11 cellular contexts compared by ENCODE assay signal in genomic region chr7:152136623-152137022, GRCh38.
A peak's percentile ranks its signal among the peaks of the same experiment; 100 is the strongest.
DNase-seq lines count a peak whose midpoint lies in the region; ATAC-seq and TF ChIP-seq lines count a peak whose summit lies in the region.
"Had no signal": no experiment of that assay in that cellular context is flagged by ENCODE, and none has a peak within 500 bp of the region (broad histone marks: within the 10 kb centered on the region; RNA-seq: fewer than 3 reads in every experiment).

No MANE protein-coding gene starts in this region.

- no peak for DNase-seq in CD4-positive, alpha-beta T cell
- DNase-seq in amniotic epithelial cell (ENCODE audit: low read depth) (peak; percentile 70), cardiac muscle cell (ENCODE audit: low read depth in 1 of 2, low spot score in 1 of 2) (peak; percentile 37 to 57), osteocyte (ENCODE audit: extremely low spot score, unreplicated experiment) (no peak), natural killer cell (no peak), NCI-H69 (lab: John Stamatoyannopoulos, UW) (no peak)
- DNase-seq in stimulated activated naive B cell treated with anti-CD40 and anti-IgM and Interleukin-4, amounts not matched to agents 10 μg/mL and 1 μg/mL and 100 μg/mL, for 72 hours = no peak
- DNase-seq: aorta, NCI-H2227 treated with DMSO at 0.1 percent for 48 hours, SHP77 treated with DMSO at 0.1 percent for 48 hours had no signal

- CTCF ChIA-PET in CD4-positive, alpha-beta T cell (lab: Charles Lee) = interaction anchor here (1.2 kb wide), 1 partner anchor 8 kb away, joined by 3 read pairs; no protein-coding TSS in a partner anchor

- no peak overlapping the region for H3K4me3 Mint-ChIP-seq in CD4-positive, alpha-beta T cell
- peak overlapping the region; percentile 67 for H3K4me3 Mint-ChIP-seq in osteocyte (ENCODE audit: unreplicated experiment)
- H3K4me3 Mint-ChIP-seq in natural killer cell = no peak overlapping the region
- no peak overlapping the region for H3K4me3 Mint-ChIP-seq in stimulated activated naive B cell treated with anti-CD40 and anti-IgM and Interleukin-4, amounts not matched to agents 10 μg/mL and 1 μg/mL and 100 μg/mL, for 72 hours

- H3K27me3 Mint-ChIP-seq in CD4-positive, alpha-beta T cell = no peaks in the 10 kb centered on the region
- H3K27me3 Mint-ChIP-seq in osteocyte (ENCODE audit: unreplicated experiment) = no peaks in the 10 kb centered on the region
- H3K27me3 Mint-ChIP-seq in natural killer cell (ENCODE audit: low read depth in 2 of 2) = no peaks in the 10 kb centered on the region
- no peaks in the 10 kb centered on the region for H3K27me3 Mint-ChIP-seq in stimulated activated naive B cell treated with anti-CD40 and anti-IgM and Interleukin-4, amounts not matched to agents 10 μg/mL and 1 μg/mL and 100 μg/mL, for 72 hours

- H3K27ac Mint-ChIP-seq in CD4-positive, alpha-beta T cell = peak overlapping the region; percentile 71
- H3K27ac Mint-ChIP-seq in osteocyte (ENCODE audit: unreplicated experiment) = peak overlapping the region; percentile 92
- no peak overlapping the region for H3K27ac Mint-ChIP-seq in natural killer cell
- no peak overlapping the region for H3K27ac Mint-ChIP-seq in stimulated activated naive B cell treated with anti-CD40 and anti-IgM and Interleukin-4, amounts not matched to agents 10 μg/mL and 1 μg/mL and 100 μg/mL, for 72 hours

- peaks cover 6% of the 10 kb centered on the region for H3K4me1 ChIP-seq in cardiac muscle cell (ENCODE audit: low read depth)

- no peak overlapping the region for H3K27ac ChIP-seq in CD4-positive, alpha-beta T cell (ENCODE audit: low read depth, low read length)
- H3K27ac ChIP-seq in cardiac muscle cell = peak overlapping the region; percentile 71

- H3K36me3 ChIP-seq in cardiac muscle cell = peaks cover 45% of the 10 kb centered on the region

- H3K4me3 ChIP-seq in cardiac muscle cell = no peak overlapping the region

- no peak for TF ChIP-seq CTCF in CD4-positive, alpha-beta T cell (IDR thresholded peaks at IDR 0.05)
- no peak for TF ChIP-seq CTCF in cardiac muscle cell (IDR thresholded peaks at IDR 0.05; ENCODE audit: low read depth, low read length)
- TF ChIP-seq CTCF in osteocyte (IDR thresholded peaks at IDR 0.05) = no peak
- no peak for TF ChIP-seq CTCF in natural killer cell (IDR thresholded peaks at IDR 0.05)

- H3K9me3 Mint-ChIP-seq in CD4-positive, alpha-beta T cell = no peaks in the 10 kb centered on the region
- no peaks in the 10 kb centered on the region for H3K9me3 Mint-ChIP-seq in osteocyte (ENCODE audit: unreplicated experiment)
- H3K9me3 Mint-ChIP-seq in natural killer cell = no peaks in the 10 kb centered on the region
- no peaks in the 10 kb centered on the region for H3K9me3 Mint-ChIP-seq in stimulated activated naive B cell treated with anti-CD40 and anti-IgM and Interleukin-4, amounts not matched to agents 10 μg/mL and 1 μg/mL and 100 μg/mL, for 72 hours

- peaks cover 76% of the 10 kb centered on the region for H3K36me3 Mint-ChIP-seq in CD4-positive, alpha-beta T cell (ENCODE audit: low read depth)
- H3K36me3 Mint-ChIP-seq in osteocyte (ENCODE audit: unreplicated experiment) (peaks cover 37% of the 10 kb centered on the region), natural killer cell (no peaks in the 10 kb centered on the region)
- peaks cover 42 to 59% of the 10 kb centered on the region in 2 donors for H3K36me3 Mint-ChIP-seq in stimulated activated naive B cell treated with anti-CD40 and anti-IgM and Interleukin-4, amounts not matched to agents 10 μg/mL and 1 μg/mL and 100 μg/mL, for 72 hours

- intact Hi-C loops in CD4-positive, alpha-beta T cell (cut with DNase I, micrococcal nuclease) = no loop called here
- intact Hi-C loops in natural killer cell (cut with micrococcal nuclease) = no loop called here

- no peak for ATAC-seq in CD4-positive, alpha-beta T cell (ENCODE audit: poor library complexity)
- no peak for ATAC-seq in GM21528 (IDR thresholded peaks at IDR 0.05; ENCODE audit: low FRiP score, unreplicated experiment)
- no peak for ATAC-seq in natural killer cell
- no peak for ATAC-seq in stimulated activated naive B cell treated with anti-CD40 and anti-IgM and Interleukin-4, amounts not matched to agents 10 μg/mL and 1 μg/mL and 100 μg/mL, for 72 hours (replicated peaks)

- peaks cover 6% of the 10 kb centered on the region for H3K4me1 Mint-ChIP-seq in CD4-positive, alpha-beta T cell (ENCODE audit: low read depth)
- H3K4me1 Mint-ChIP-seq in osteocyte (ENCODE audit: unreplicated experiment) (peaks cover 34% of the 10 kb centered on the region), natural killer cell (no peaks in the 10 kb centered on the region)
- H3K4me1 Mint-ChIP-seq in stimulated activated naive B cell treated with anti-CD40 and anti-IgM and Interleukin-4, amounts not matched to agents 10 μg/mL and 1 μg/mL and 100 μg/mL, for 72 hours = no peaks in the 10 kb centered on the region

- no peaks in the 10 kb centered on the region for H3K27me3 ChIP-seq in CD4-positive, alpha-beta T cell (ENCODE audit: control insufficient read depth, insufficient read depth, low read length)
- H3K27me3 ChIP-seq in cardiac muscle cell = no peaks in the 10 kb centered on the region

- H3K9me3 ChIP-seq in CD4-positive, alpha-beta T cell (ENCODE audit: control insufficient read depth, low read length) = no peaks in the 10 kb centered on the region
- H3K9me3 ChIP-seq in cardiac muscle cell (ENCODE audit: low read depth) = no peaks in the 10 kb centered on the region

- POLR2A ChIA-PET in CD4-positive, alpha-beta T cell (lab: Charles Lee) = no interaction called here

Comparison
In these comparisons a context has a peak if more than half of its experiments do, and no peak if none do; other contexts are left out.
1. DNase-seq: peak in amniotic epithelial cell (single experiment) and cardiac muscle cell (2 of 2); none in CD4-positive, alpha-beta T cell (0 of 10), osteocyte (single experiment), natural killer cell (single experiment), stimulated activated naive B cell treated with anti-CD40 and anti-IgM and Interleukin-4, amounts not matched to agents 10 μg/mL and 1 μg/mL and 100 μg/mL, for 72 hours (single experiment) and NCI-H69 (single experiment).
2. H3K27ac Mint-ChIP-seq: peak in CD4-positive, alpha-beta T cell (single experiment) and osteocyte (single experiment); none in natural killer cell (0 of 2) and stimulated activated naive B cell treated with anti-CD40 and anti-IgM and Interleukin-4, amounts not matched to agents 10 μg/mL and 1 μg/mL and 100 μg/mL, for 72 hours (single experiment).